ENCODE assay signal across 8 cellular contexts in the genomic region with DNA sequence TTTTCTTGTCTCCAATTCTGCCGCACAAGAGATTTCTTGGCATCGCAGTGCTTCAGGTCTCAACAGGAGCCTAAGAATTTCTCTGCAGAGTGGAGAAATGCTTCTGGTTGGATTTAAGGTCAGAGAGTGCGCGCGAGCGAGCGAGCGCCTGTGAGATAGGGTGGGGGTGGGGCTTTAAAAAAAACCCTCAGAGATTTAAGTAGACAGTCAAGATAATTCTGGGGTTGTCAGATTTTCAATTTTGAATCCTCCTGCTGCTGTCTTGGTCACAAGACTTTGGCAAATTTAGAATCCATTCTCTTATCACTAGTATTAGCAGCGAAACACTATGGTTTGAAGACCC. TPM values are rescaled to one million over a fixed set of nuclear protein-coding genes. Genes with fewer than 3 reads are reported as not detected.
DNase-seq lines count a peak whose midpoint lies in the region; ATAC-seq and TF ChIP-seq lines count a peak whose summit lies in the region.

No MANE protein-coding gene starts in this region.

- peak overlapping the region; percentile 96 for H3K4me2 ChIP-seq in mammary epithelial cell (ENCODE audit: insufficient read depth, low read depth, low read length)

- H3K9me3 ChIP-seq in mammary epithelial cell (replicated peaks; ENCODE audit: insufficient read depth, low read length), result no peaks in the 10 kb centered on the region

- CTCF ChIA-PET in mammary epithelial cell (lab: Charles Lee; ENCODE audit: low non-redundant PET), result no interaction called here

- H3K9ac ChIP-seq in mammary epithelial cell (ENCODE audit: insufficient read depth, low read length), result peak overlapping the region; percentile 73

- peak overlapping the region; percentile 94 for H2AFZ ChIP-seq in mammary epithelial cell (ENCODE audit: low read depth, low read length)

- no TSS peak for BruUV-seq in mammary epithelial cell (replicated peaks; lab: Mats Ljungman, UMichigan)

- no peaks in the 10 kb centered on the region for H3K36me3 ChIP-seq in mammary epithelial cell (ENCODE audit: insufficient read depth, low read length)

- H3K4me3 ChIP-seq in mammary epithelial cell (replicated peaks in 1 of 3; ENCODE audit: insufficient read depth in 1 of 3, low read depth in 2 of 3, low read length in 3 of 3), result peak overlapping the region; percentile 67 to 81 (median 74)

- H3K27me3 ChIP-seq in mammary epithelial cell (ENCODE audit: insufficient read depth, low read length), result no peaks in the 10 kb centered on the region

- peak overlapping the region; percentile 78; the same call in 1 of the 2 replicates for H3K27ac ChIP-seq in C4-2B
- H3K27ac ChIP-seq in mammary epithelial cell (ENCODE audit: insufficient read depth, low read depth, low read length), result peak overlapping the region; percentile 50
- peak overlapping the region; percentile 93 for H3K27ac ChIP-seq in substantia nigra (ENCODE audit: low read depth, low read length, poor library complexity, severe bottlenecking)

- H3K79me2 ChIP-seq in mammary epithelial cell (ENCODE audit: insufficient read depth, low read length), result no peaks in the 10 kb centered on the region

- TF ChIP-seq CTCF in C4-2B (conservative IDR thresholded peaks at IDR 0.05), result no peak
- TF ChIP-seq CTCF in mammary epithelial cell (conservative IDR thresholded peaks at IDR 0.05 in 1 of 2, IDR thresholded peaks at IDR 0.05 in 1 of 2; ENCODE audit: extremely low read depth in 1 of 2, insufficient read depth in 1 of 2, low read depth in 1 of 2, low read length in 2 of 2), result no peak

- H4K20me1 ChIP-seq in mammary epithelial cell (ENCODE audit: insufficient read depth, low read length), result no peaks in the 10 kb centered on the region

- H3K4me1 ChIP-seq in mammary epithelial cell (ENCODE audit: insufficient read depth, low read length), result peaks cover 27% of the 10 kb centered on the region

- in situ Hi-C loops in mammary epithelial cell (cut with MboI; ENCODE audit: low sequenced_read_pairs in 2 of 2), result no loop called here

- peak; percentile 13 for DNase-seq in LoVo (ENCODE audit: low spot score)
- DNase-seq in mammary epithelial cell, result peak; percentile 24
- peak; percentile 54 for DNase-seq in left kidney (ENCODE audit: low read depth, low spot score)
- peak in 19 of 49 donors; percentile 4 to 58 (median 22) for DNase-seq in substantia nigra (lab: John Stamatoyannopoulos, UW)
- no peak for DNase-seq in kidney glomerular epithelial cell (lab: John Stamatoyannopoulos, UW)

- 7% methylated on average over 9 of the region's 9 CpGs for WGBS in mammary epithelial cell (ENCODE audit: low coverage, missing lambda C conversion rate)

- dilution Hi-C loops in mammary epithelial cell (cut with HindIII; ENCODE audit: low sequenced_read_pairs), result loop anchor here (5.0 kb wide), 1 partner anchor 46 kb away; no protein-coding TSS in a partner anchor

- intact Hi-C loops in mammary epithelial cell (cut with micrococcal nuclease), result loop anchor here (1.0 to 10.0 kb wide), 2 partner anchors 140 to 194 kb away; no protein-coding TSS in a partner anchor

- ATAC-seq in GM19463 (IDR thresholded peaks at IDR 0.05; ENCODE audit: unreplicated experiment) (no peak), HG03442 (IDR thresholded peaks at IDR 0.05; ENCODE audit: unreplicated experiment) (no peak)

RNA-seq across cellular contexts. Expression of gene CPEB3, which starts 49.7 kb away (rescaled TPM):
- total RNA-seq in mammary epithelial cell, result 1 to 10 TPM; 1.2 to 1.5 TPM
- 0.17 TPM for polyA plus RNA-seq in mammary epithelial cell
- 3.0 TPM for polyA minus RNA-seq in mammary epithelial cell

RNA-seq across cellular contexts. Expression of gene MARCHF5, which starts 49.8 kb away (rescaled TPM):
- 10 to 100 TPM; 16.5 to 53.0 TPM for total RNA-seq in mammary epithelial cell
- 22.3 TPM for polyA plus RNA-seq in mammary epithelial cell
- 62.0 TPM for polyA minus RNA-seq in mammary epithelial cell
